In the genomic region with DNA sequence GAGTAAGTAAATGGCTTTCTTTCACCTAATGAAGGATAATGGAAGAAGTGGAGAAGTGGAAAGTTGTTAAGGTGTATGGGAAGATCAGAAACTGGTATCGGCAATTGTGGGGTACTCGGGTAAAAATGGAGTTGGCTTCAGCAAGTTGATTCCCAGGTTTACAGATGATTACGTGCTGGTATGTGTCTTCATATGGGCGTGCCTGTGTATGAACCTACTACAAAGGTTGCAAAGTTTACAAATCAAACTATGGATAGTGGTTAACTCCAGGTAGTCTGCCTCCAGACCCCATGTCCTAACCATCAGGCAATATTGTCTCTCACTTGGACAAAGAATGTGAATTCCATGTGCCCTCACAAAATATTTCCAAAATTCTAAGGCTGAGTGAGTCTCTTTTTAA, we compare ENCODE assay signal across 9 cellular contexts. TPM values are rescaled to one million over a fixed set of nuclear protein-coding genes. Genes with fewer than 3 reads are reported as not detected.
DNase-seq lines count a peak whose midpoint lies in the region; ATAC-seq and TF ChIP-seq lines count a peak whose summit lies in the region.
"Had no signal": no experiment of that assay in that cellular context is flagged by ENCODE, and none has a peak within 500 bp of the region (broad histone marks: within the 10 kb centered on the region; RNA-seq: fewer than 3 reads in every experiment).

No MANE protein-coding gene starts in this region.

- no peak overlapping the region for H3K9ac ChIP-seq in Karpas-422 (ENCODE audit: low read length)

- no peak overlapping the region for H3K27ac Mint-ChIP-seq in nephron progenitor cell
- H3K27ac Mint-ChIP-seq: T-helper 1 cell treated with Interleukin-12 subunit alpha and Interleukin-12 subunit beta and Interleukin-4 antibody, amounts not matched to agents 30 μg/mL and 1 μg/mL, for 36 hours had no signal

- DNase-seq in Karpas-422 (no peak), choroid plexus epithelial cell (ENCODE audit: low read depth) (no peak), medulla oblongata (ENCODE audit: extremely low spot score) (peak; percentile 12), thoracic aorta (ENCODE audit: low spot score) (no peak), nephron progenitor cell (no peak)
- DNase-seq in activated T-cell treated with anti-CD3 and anti-CD28 coated beads, Interleukin-2, amount 50 U/mL, for 1 hour: no peak
- DNase-seq: NCI-H524 had no signal

- H3K36me3 Mint-ChIP-seq in nephron progenitor cell (ENCODE audit: low read depth): no peaks in the 10 kb centered on the region

- no peaks in the 10 kb centered on the region for H3K79me2 ChIP-seq in Karpas-422 (ENCODE audit: low read length)

- no peaks in the 10 kb centered on the region for H3K9me3 ChIP-seq in Karpas-422 (ENCODE audit: low read length)
- H3K9me3 ChIP-seq in thoracic aorta: no peaks in the 10 kb centered on the region

- no peaks in the 10 kb centered on the region for H3K27me3 ChIP-seq in Karpas-422 (ENCODE audit: low read length)
- no peaks in the 10 kb centered on the region for H3K27me3 ChIP-seq in thoracic aorta (replicated peaks; ENCODE audit: insufficient read depth)

- no peaks in the 10 kb centered on the region for H3K9me2 ChIP-seq in Karpas-422 (replicated peaks; ENCODE audit: insufficient read depth, low read length)

- H3K36me3 ChIP-seq in Karpas-422 (ENCODE audit: insufficient read depth, low read length) (no peaks in the 10 kb centered on the region), thoracic aorta (no peaks in the 10 kb centered on the region)

- H4K20me1 ChIP-seq in Karpas-422 (ENCODE audit: insufficient read depth, low read depth, low read length): no peaks in the 10 kb centered on the region

- ATAC-seq in thoracic aorta (ENCODE audit: insufficient number of reproducible peaks, low FRiP score, low read depth) (no peak), GM18498 (IDR thresholded peaks at IDR 0.05; ENCODE audit: unreplicated experiment) (no peak)

- peak overlapping the region; percentile 66 for H3K4me2 ChIP-seq in Karpas-422 (ENCODE audit: low read depth, low read length, poor library complexity, severe bottlenecking)

- H3K4me1 ChIP-seq in Karpas-422 (ENCODE audit: low read length): peaks cover 35% of the 10 kb centered on the region
- H3K4me1 ChIP-seq in thoracic aorta (ENCODE audit: control insufficient read depth in 1 of 2, low read depth in 2 of 2): peaks cover 0 to 7% of the 10 kb centered on the region in 2 donors

- no peak overlapping the region for H3K4me3 Mint-ChIP-seq in nephron progenitor cell

- peaks cover 25% of the 10 kb centered on the region for H3K4me1 Mint-ChIP-seq in nephron progenitor cell

- H3K27me3 Mint-ChIP-seq in nephron progenitor cell (ENCODE audit: low read depth, poor library complexity): no peaks in the 10 kb centered on the region

- H2AFZ ChIP-seq in Karpas-422 (ENCODE audit: low read length): no peak overlapping the region

- H3K27ac ChIP-seq in Karpas-422 (ENCODE audit: low read length) (no peak overlapping the region), thoracic aorta (no peak overlapping the region)

- H3K4me3 ChIP-seq in Karpas-422 (ENCODE audit: low read length) (no peak overlapping the region), choroid plexus epithelial cell (ENCODE audit: low read depth, low read length) (peak overlapping the region; percentile 65), thoracic aorta (peak overlapping the region; percentile 76)

- H3K9me3 Mint-ChIP-seq in nephron progenitor cell: peaks cover 5% of the 10 kb centered on the region
- H3K9me3 Mint-ChIP-seq: T-helper 1 cell treated with Interleukin-12 subunit alpha and Interleukin-12 subunit beta and Interleukin-4 antibody, amounts not matched to agents 30 μg/mL and 1 μg/mL, for 36 hours had no signal

- no peak for TF ChIP-seq CTCF in choroid plexus epithelial cell (conservative IDR thresholded peaks at IDR 0.05; ENCODE audit: low read depth, low read length)
- no peak for TF ChIP-seq CTCF in thoracic aorta (IDR thresholded peaks at IDR 0.05)
- TF ChIP-seq CTCF in nephron progenitor cell (IDR thresholded peaks at IDR 0.05): no peak

RNA-seq across cellular contexts. Expression of gene TLR3, which starts 0.8 kb away (rescaled TPM):
- total RNA-seq in Karpas-422 (2014; rRNA removed; shearing (Covaris generic); ENCODE audit: low replicate concordance): 4.3 and 9.7 TPM in 2 replicates
- 1 to 10 TPM; 3.5 to 5.7 TPM for total RNA-seq in thoracic aorta

RNA-seq across cellular contexts. Expression of gene FAM149A, which starts 34.8 kb away (rescaled TPM):
- 1.9 and 2.8 TPM in 2 replicates for total RNA-seq in Karpas-422 (2014; rRNA removed; shearing (Covaris generic); ENCODE audit: low replicate concordance)
- total RNA-seq in thoracic aorta: 10 to 100 TPM in 1 of 2 donors, 1 to 10 TPM in 1; 9.9 to 12.8 TPM
